14 cellular contexts compared by ENCODE assay signal in the genomic region with DNA sequence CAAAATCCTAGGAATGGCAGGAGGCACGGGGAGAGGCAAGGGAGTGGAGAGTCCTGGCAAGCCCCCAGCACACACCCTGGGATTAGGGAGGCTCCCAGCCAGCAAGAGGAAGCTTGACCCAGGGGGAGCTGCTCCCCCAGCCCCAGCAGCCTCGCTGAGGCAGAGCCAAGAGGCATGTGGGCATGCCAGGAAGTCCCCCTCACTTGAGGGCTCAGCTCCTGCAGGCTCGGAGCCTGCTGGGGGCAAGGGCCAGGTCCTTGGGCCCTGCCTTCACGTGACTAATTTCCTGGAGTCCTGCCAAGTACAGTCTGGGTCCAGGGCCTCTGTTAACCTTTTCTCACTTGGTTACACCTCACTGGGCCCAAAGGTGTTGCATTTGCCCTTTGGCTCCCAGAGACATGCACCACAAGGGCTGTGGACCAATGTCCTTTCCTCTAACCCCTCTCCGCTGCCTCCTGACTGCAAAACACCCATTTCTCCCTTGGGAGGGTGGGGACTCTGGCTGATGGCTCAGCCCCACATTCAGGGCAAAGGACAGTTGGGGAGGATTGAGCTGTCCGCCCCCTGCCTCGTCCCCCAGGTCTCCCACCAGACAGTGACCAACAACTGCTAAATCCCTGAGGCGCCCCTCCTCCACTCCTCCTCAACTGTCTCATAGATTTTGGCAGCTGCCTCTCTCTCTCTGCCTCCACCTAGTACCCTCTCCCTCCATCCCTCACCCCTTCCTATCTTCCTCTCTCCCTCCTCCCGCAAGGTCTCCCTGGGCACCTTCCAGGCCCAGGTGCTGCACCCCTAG. TPM values are rescaled to one million over a fixed set of nuclear protein-coding genes. Genes with fewer than 3 reads are reported as not detected.
DNase-seq lines count a peak whose midpoint lies in the region; ATAC-seq and TF ChIP-seq lines count a peak whose summit lies in the region.
"Had no signal": no experiment of that assay in that cellular context is flagged by ENCODE, and none has a peak within 500 bp of the region (broad histone marks: within the 10 kb centered on the region; RNA-seq: fewer than 3 reads in every experiment).

No MANE protein-coding gene starts in this region.

- no peaks in the 10 kb centered on the region for H3K27me3 ChIP-seq in trophoblast cell (ENCODE audit: insufficient read depth, low read length)

- no peak overlapping the region for H3K9ac ChIP-seq in trophoblast cell (ENCODE audit: low read length)

- TF ChIP-seq EP300 in Ishikawa (IDR thresholded peaks at IDR 0.05; ENCODE audit: borderline replicate concordance) = peak; percentile 98

- WGBS in trophoblast cell (ENCODE audit: extremely low coverage, insufficient coverage, insufficient read length) = no CpG with 5 or more reads among the region's 9 CpGs

- no peak overlapping the region for H2AK5ac ChIP-seq in trophoblast cell (ENCODE audit: low read length)

- H3K4me1 Mint-ChIP-seq in dendritic cell treated with granulocyte-macrophage colony-stimulating factor and Interleukin-4, amounts not matched to agents 40 ng/mL and 50 ng/mL, for 4 days (ENCODE audit: low read depth) = peaks cover 35% of the 10 kb centered on the region

- H4K12ac ChIP-seq in trophoblast cell (ENCODE audit: low read depth, low read length) = no peak overlapping the region

- peak overlapping the region; percentile 6 for H3K27ac Mint-ChIP-seq in dendritic cell treated with granulocyte-macrophage colony-stimulating factor and Interleukin-4, amounts not matched to agents 40 ng/mL and 50 ng/mL, for 4 days
- H3K27ac Mint-ChIP-seq: activated naive CD8-positive, alpha-beta T cell treated with anti-CD3 and anti-CD28 coated beads, Interleukin-2, amount 10 ng/mL, durations not matched to agents 7 days and 5 days had no signal

- H3K14ac ChIP-seq in trophoblast cell (ENCODE audit: low read length) = no peak overlapping the region

- no peak overlapping the region for H4K91ac ChIP-seq in trophoblast cell (ENCODE audit: low read depth, low read length)

- H2BK5ac ChIP-seq in trophoblast cell (ENCODE audit: low read depth, low read length, poor library complexity) = no peak overlapping the region

- H3K36me3 ChIP-seq in trophoblast cell (ENCODE audit: control insufficient read depth in 1 of 2, insufficient read depth in 2 of 2, low read length in 2 of 2) = no peaks in the 10 kb centered on the region

- no peaks in the 10 kb centered on the region for H3K9me3 Mint-ChIP-seq in dendritic cell treated with granulocyte-macrophage colony-stimulating factor and Interleukin-4, amounts not matched to agents 40 ng/mL and 50 ng/mL, for 4 days
- H3K9me3 Mint-ChIP-seq: activated naive CD8-positive, alpha-beta T cell treated with anti-CD3 and anti-CD28 coated beads, Interleukin-2, amount 10 ng/mL, durations not matched to agents 7 days and 5 days; stimulated activated naive CD8-positive, alpha-beta T cell treated with anti-CD3 and anti-CD28 coated beads, Interleukin-15, amount 100 ng/mL, for 72 hours had no signal

- intact Hi-C loops in dendritic cell treated with granulocyte-macrophage colony-stimulating factor and Interleukin-4, amounts not matched to agents 40 ng/mL and 50 ng/mL, for 4 days (cut with micrococcal nuclease) = no loop called here

- no peak overlapping the region for H3K27ac ChIP-seq in trophoblast cell (ENCODE audit: low read depth, low read length)

- TF ChIP-seq RAD21 in Ishikawa (IDR thresholded peaks at IDR 0.05; ENCODE audit: low read depth) = peak; percentile 4; the same call in 1 of the 2 replicates

- H3K4ac ChIP-seq in trophoblast cell (ENCODE audit: low read depth, low read length) = no peak overlapping the region

- peaks cover 2% of the 10 kb centered on the region for H3K9me3 ChIP-seq in trophoblast cell (ENCODE audit: insufficient read depth, low read depth, low read length)

- peaks cover 8 to 13% of the 10 kb centered on the region in 2 experiments for H3K4me1 ChIP-seq in trophoblast cell (ENCODE audit: control insufficient read depth in 1 of 2, insufficient read depth in 2 of 2, low read length in 2 of 2)

- no peak overlapping the region for H3K18ac ChIP-seq in trophoblast cell (ENCODE audit: low read length)

- H3K4me2 ChIP-seq in trophoblast cell (ENCODE audit: low read length) = no peak overlapping the region

- H2BK120ac ChIP-seq in trophoblast cell (ENCODE audit: insufficient read depth, low read length, poor library complexity) = no peak overlapping the region

- in situ Hi-C loops in GM13976 (cut with MboI; ENCODE audit: low sequenced_read_pairs, unreplicated experiment) = no loop called here

- H2AFZ ChIP-seq in trophoblast cell (ENCODE audit: insufficient read depth, low read length, poor library complexity) = no peak overlapping the region

- H3K23ac ChIP-seq in trophoblast cell (ENCODE audit: low read length) = no peak overlapping the region

- TF ChIP-seq CTCF in GM13976 (IDR thresholded peaks at IDR 0.05; ENCODE audit: borderline replicate concordance, control extremely low read depth, extremely low read depth, insufficient read depth, missing control alignments) = no peak

- H3K4me3 Mint-ChIP-seq in dendritic cell treated with granulocyte-macrophage colony-stimulating factor and Interleukin-4, amounts not matched to agents 40 ng/mL and 50 ng/mL, for 4 days = no peak overlapping the region
- H3K4me3 Mint-ChIP-seq: activated naive CD8-positive, alpha-beta T cell treated with anti-CD3 and anti-CD28 coated beads, Interleukin-2, amount 10 ng/mL, durations not matched to agents 7 days and 5 days; stimulated activated naive CD8-positive, alpha-beta T cell treated with anti-CD3 and anti-CD28 coated beads, Interleukin-15, amount 100 ng/mL, for 72 hours had no signal

- ATAC-seq in GM21737 (IDR thresholded peaks at IDR 0.05; ENCODE audit: unreplicated experiment) = no peak
- ATAC-seq: stimulated activated naive CD8-positive, alpha-beta T cell treated with anti-CD3 and anti-CD28 coated beads, Interleukin-15, amount 100 ng/mL, for 72 hours had no signal

- H4K8ac ChIP-seq in trophoblast cell (ENCODE audit: low read depth, low read length) = no peak overlapping the region

- H3K36me3 Mint-ChIP-seq in dendritic cell treated with granulocyte-macrophage colony-stimulating factor and Interleukin-4, amounts not matched to agents 40 ng/mL and 50 ng/mL, for 4 days (ENCODE audit: low read depth) = no peaks in the 10 kb centered on the region
- H3K36me3 Mint-ChIP-seq: activated naive CD8-positive, alpha-beta T cell treated with anti-CD3 and anti-CD28 coated beads, Interleukin-2, amount 10 ng/mL, durations not matched to agents 7 days and 5 days had no signal

- H3K27me3 Mint-ChIP-seq in dendritic cell treated with granulocyte-macrophage colony-stimulating factor and Interleukin-4, amounts not matched to agents 40 ng/mL and 50 ng/mL, for 4 days = peaks cover 4% of the 10 kb centered on the region
- H3K27me3 Mint-ChIP-seq: stimulated activated naive CD8-positive, alpha-beta T cell treated with anti-CD3 and anti-CD28 coated beads, Interleukin-15, amount 100 ng/mL, for 72 hours had no signal

- H3K79me2 ChIP-seq in trophoblast cell (ENCODE audit: control insufficient read depth, insufficient read depth, low read length, poor library complexity) = no peaks in the 10 kb centered on the region

- no peak overlapping the region for H3K4me3 ChIP-seq in trophoblast cell (ENCODE audit: low read depth, low read length)

- peak; percentile 84 for DNase-seq in DMS53 (lab: John Stamatoyannopoulos, UW)
- peak; percentile 31 for DNase-seq in myocyte (ENCODE audit: low read depth)
- DNase-seq in trophoblast cell = no peak
- no peak for DNase-seq in medulla oblongata (ENCODE audit: extremely low spot score)
- no peak for DNase-seq in GM13976 (ENCODE audit: low spot score)
- DNase-seq: activated CD8-positive, alpha-beta memory T cell treated with anti-CD3 and anti-CD28 coated beads, Interleukin-2, amount 50 U/mL, for 48 hours; activated naive CD8-positive, alpha-beta T cell treated with anti-CD3 and anti-CD28 coated beads, Interleukin-2, amount 10 ng/mL, durations not matched to agents 7 days and 5 days; NCI-H526; stimulated activated naive CD8-positive, alpha-beta T cell treated with anti-CD3 and anti-CD28 coated beads, Interleukin-15, amount 100 ng/mL, for 72 hours had no signal

- no peak overlapping the region for H2BK12ac ChIP-seq in trophoblast cell (ENCODE audit: low read length)

- H3K79me1 ChIP-seq in trophoblast cell (ENCODE audit: low read length) = no peaks in the 10 kb centered on the region

TF ChIP-seq in Ishikawa, 13 proteins besides CTCF, POLR2A, EP300 and RAD21 (continues in another document):
- peak; percentile 99 for TF ChIP-seq NFIC (IDR thresholded peaks at IDR 0.05)
- no peak for TF ChIP-seq CREB1 (IDR thresholded peaks at IDR 0.05; ENCODE audit: low read depth)
- TF ChIP-seq, protein P1, sequence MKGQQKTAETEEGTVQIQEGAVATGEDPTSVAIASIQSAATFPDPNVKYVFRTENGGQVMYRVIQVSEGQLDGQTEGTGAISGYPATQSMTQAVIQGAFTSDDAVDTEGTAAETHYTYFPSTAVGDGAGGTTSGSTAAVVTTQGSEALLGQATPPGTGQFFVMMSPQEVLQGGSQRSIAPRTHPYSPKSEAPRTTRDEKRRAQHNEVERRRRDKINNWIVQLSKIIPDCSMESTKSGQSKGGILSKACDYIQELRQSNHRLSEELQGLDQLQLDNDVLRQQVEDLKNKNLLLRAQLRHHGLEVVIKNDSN (IDR thresholded peaks at IDR 0.05) = peak; percentile 97
- TF ChIP-seq CEBPB (IDR thresholded peaks at IDR 0.05) = no peak
- TF ChIP-seq YY1 (IDR thresholded peaks at IDR 0.05; ENCODE audit: low read depth) = 0 out of 2 replicates have a peak, but pooled peaks have one; percentile 16

RNA-seq across cellular contexts. Expression of a gene that starts 4.4 kb away (rescaled TPM):
- 3.8 and 5.6 TPM in 2 replicates for total RNA-seq in myocyte
- polyA plus RNA-seq in myocyte (2012) = 0.76 TPM
- polyA plus RNA-seq in trophoblast cell (2013) = not detected in 2 replicates
- total RNA-seq: activated naive CD8-positive, alpha-beta T cell treated with anti-CD3 and anti-CD28 coated beads, Interleukin-2, amount 10 ng/mL, durations not matched to agents 7 days and 5 days; pulmonary artery endothelial cell had no signal

RNA-seq across cellular contexts. Expression of a gene that starts 27.3 kb away (rescaled TPM):
- 2.8 and 3.4 TPM in 2 replicates for total RNA-seq in myocyte
- polyA plus RNA-seq in myocyte (2012) = 1.8 TPM
- polyA plus RNA-seq in trophoblast cell (2013) = 0.03 TPM in 1 of 2 replicates, not detected in the other
- total RNA-seq: activated naive CD8-positive, alpha-beta T cell treated with anti-CD3 and anti-CD28 coated beads, Interleukin-2, amount 10 ng/mL, durations not matched to agents 7 days and 5 days; cerebellum had no signal

Comparison
In these comparisons a context has a peak if more than half of its experiments do, and no peak if none do; other contexts are left out.
1. DNase-seq: peak in DMS53 (single experiment) and myocyte (single experiment); none in trophoblast cell (0 of 2), medulla oblongata (single experiment) and GM13976 (single experiment).